ENCODE assay signal across 2 cellular contexts in genomic region chr1:145656224-145656943, GRCh38. TPM values are rescaled to one million over a fixed set of nuclear protein-coding genes. Genes with fewer than 3 reads are reported as not detected.
"Had no signal": no experiment of that assay in that cellular context is flagged by ENCODE, and none has a peak within 500 bp of the region (broad histone marks: within the 10 kb centered on the region; RNA-seq: fewer than 3 reads in every experiment).

No MANE protein-coding gene starts in this region.

RNA-seq across cellular contexts. Expression of gene PDZK1, which starts 50.8 kb away (rescaled TPM):
- total RNA-seq: activated naive CD8-positive, alpha-beta T cell treated with anti-CD3 and anti-CD28 coated beads for 36 hours; glomerular endothelial cell had no signal
